Comparison of ENCODE assay signal across 15 cellular contexts in genomic region chr9:99042620-99043019, GRCh38.
DNase-seq lines count a peak whose midpoint lies in the region; ATAC-seq and TF ChIP-seq lines count a peak whose summit lies in the region.
"Had no signal": no experiment of that assay in that cellular context is flagged by ENCODE, and none has a peak within 500 bp of the region (broad histone marks: within the 10 kb centered on the region; RNA-seq: fewer than 3 reads in every experiment).

No MANE protein-coding gene starts in this region.

- no peak overlapping the region for H3K4ac ChIP-seq in IMR-90 (ENCODE audit: low read depth, low read length)

- H3K9ac ChIP-seq in IMR-90 (ENCODE audit: low read depth, low read length) = no peak overlapping the region
- H3K9ac ChIP-seq: GM23248 had no signal

- 0 out of 2 replicates have a peak, but pooled peaks cover 3% of the 10 kb centered on the region for H4K20me1 ChIP-seq in IMR-90 (ENCODE audit: insufficient read depth, low read length)

- no peak overlapping the region for H3K4me2 ChIP-seq in IMR-90 (ENCODE audit: low read depth, low read length)

- H3K36me3 ChIP-seq in heart right ventricle (peaks cover 0 to 100% (median 7%) of the 10 kb centered on the region in 9 donors), IMR-90 (ENCODE audit: control insufficient read depth, insufficient read depth, low read length) (peaks cover 35% of the 10 kb centered on the region; the same call in 1 of the 2 replicates)

- no peak overlapping the region for H2AFZ ChIP-seq in IMR-90 (replicated peaks; ENCODE audit: low read length, poor library complexity)
- H2AFZ ChIP-seq: GM23248 had no signal

- no peak overlapping the region for H3K4me3 ChIP-seq in heart right ventricle
- H3K4me3 ChIP-seq in IMR-90 (ENCODE audit: insufficient read depth, low read depth, low read length) = no peak overlapping the region
- H3K4me3 ChIP-seq: GM23248 had no signal

- no peak for DNase-seq in heart right ventricle
- DNase-seq in Right ventricle myocardium inferior (ENCODE audit: missing footprints) = no peak
- DNase-seq in IMR-90 = no peak
- DNase-seq in dermis blood vessel endothelial cell = peak; percentile 44
- DNase-seq in NCI-H1105 (lab: John Stamatoyannopoulos, UW) = no peak
- no peak for DNase-seq in activated CD8-positive, alpha-beta memory T cell treated with anti-CD3 and anti-CD28 coated beads for 24 hours
- DNase-seq: Caco-2; CD4-positive, CD25-positive, alpha-beta regulatory T cell; CD8-positive, alpha-beta T cell; DMS153; DND-41; GM23248; H7 had no signal

- no peak overlapping the region for H3K14ac ChIP-seq in IMR-90 (replicated peaks; ENCODE audit: low read depth, low read length)

- POLR2A ChIA-PET in IMR-90 (lab: Charles Lee; ENCODE audit: unreplicated experiment) = no interaction called here

- peak overlapping the region; percentile 73; the same call in 1 of the 2 replicates for H2AK5ac ChIP-seq in IMR-90 (ENCODE audit: low read depth, low read length)

- H3K18ac ChIP-seq in IMR-90 (ENCODE audit: low read depth, low read length) = peak overlapping the region; percentile 9; the same call in 1 of the 2 replicates

- peaks cover 23% of the 10 kb centered on the region for H3K9me1 ChIP-seq in IMR-90 (ENCODE audit: insufficient read depth, low read length)

- H2BK5ac ChIP-seq in IMR-90 (ENCODE audit: low read depth, low read length, poor library complexity, severe bottlenecking) = no peak overlapping the region

- no peak overlapping the region for H2AK9ac ChIP-seq in IMR-90 (replicated peaks; ENCODE audit: low read depth, low read length, poor library complexity)

- H3K27me3 ChIP-seq in heart right ventricle (peaks cover 0 to 57% (median 0%) of the 10 kb centered on the region in 7 donors), IMR-90 (ENCODE audit: control insufficient read depth, insufficient read depth, low read length) (no peaks in the 10 kb centered on the region)

- H3K9me3 ChIP-seq in heart right ventricle = peaks cover 0 to 12% (median 0%) of the 10 kb centered on the region in 11 donors
- H3K9me3 ChIP-seq in IMR-90 (ENCODE audit: control insufficient read depth, insufficient read depth, low read length) = peaks cover 17% of the 10 kb centered on the region
- H3K9me3 ChIP-seq: Caco-2 had no signal

- H4K91ac ChIP-seq in IMR-90 (ENCODE audit: insufficient read depth, low read depth, low read length) = peak overlapping the region; percentile 34; the same call in 1 of the 2 replicates

- H2BK120ac ChIP-seq in IMR-90 (ENCODE audit: low read depth, low read length) = no peak overlapping the region

- intact Hi-C loops in heart right ventricle (cut with DNase I) = loop anchor here in 2 of 10 donors (5.0 to 10.0 kb wide), 2 partner anchors 52 to 65 kb away; partner anchors contain the start of gene TGFBR1 (in 1 of the 2)
- intact Hi-C loops in Right ventricle myocardium inferior (cut with DNase I) = loop anchor here (2.0 kb wide), 1 partner anchor 68 kb away; no protein-coding TSS in a partner anchor
- intact Hi-C loops in IMR-90 (cut with micrococcal nuclease) = no loop called here

- no peak overlapping the region for H4K8ac ChIP-seq in IMR-90 (ENCODE audit: low read depth in 2 of 2, low read length in 2 of 2)

- TF ChIP-seq POLR2A in IMR-90 (IDR thresholded peaks at IDR 0.05; ENCODE audit: low read depth, low read length) = no peak

- dilution Hi-C loops in IMR-90 (cut with HindIII; ENCODE audit: low sequenced_read_pairs, unreplicated experiment) = no loop called here

- no peak overlapping the region for H2BK20ac ChIP-seq in IMR-90 (ENCODE audit: low read depth, low read length)

- H3K4me1 ChIP-seq in heart right ventricle (peaks cover 0 to 37% (median 19%) of the 10 kb centered on the region in 9 donors), IMR-90 (ENCODE audit: control insufficient read depth, insufficient read depth, low read length) (peaks cover 25% of the 10 kb centered on the region)
- H3K4me1 ChIP-seq: Caco-2 had no signal

- in situ Hi-C loops in IMR-90 (cut with MboI; ENCODE audit: low sequenced_read_pairs) = no loop called here

- H3K79me1 ChIP-seq in IMR-90 (ENCODE audit: low read depth in 1 of 2, low read length in 2 of 2) = peaks cover 0 to 10% of the 10 kb centered on the region in 2 experiments; a peak in 1 of 4 replicates

- no peak overlapping the region; the same call in 1 of the 2 replicates for H4K5ac ChIP-seq in IMR-90 (ENCODE audit: low read depth, low read length)

- TF ChIP-seq RAD21 in IMR-90 (IDR thresholded peaks at IDR 0.05; ENCODE audit: low read length) = no peak

- no peak for TF ChIP-seq CTCF in heart right ventricle (IDR thresholded peaks at IDR 0.05)
- no peak for TF ChIP-seq CTCF in IMR-90 (conservative IDR thresholded peaks at IDR 0.05; ENCODE audit: low read depth, low read length)

- BruUV-seq in IMR-90 (replicated peaks; lab: Mats Ljungman, UMichigan) = no TSS peak

- peak overlapping the region in 6 of 10 donors; percentile 11 to 60 (median 54) for H3K27ac ChIP-seq in heart right ventricle
- no peak overlapping the region for H3K27ac ChIP-seq in IMR-90 (ENCODE audit: insufficient read depth, low read length)
- H3K27ac ChIP-seq: C4-2B, GM23248 had no signal

- ATAC-seq in heart right ventricle = peak in 5 of 8 donors; percentile 50 to 72 (median 54)
- ATAC-seq in Right ventricle myocardium inferior = no peak
- no peak for ATAC-seq in IMR-90 (ENCODE audit: low read depth)
- ATAC-seq: CD8-positive, alpha-beta T cell; HCT116 had no signal

- CTCF ChIA-PET in IMR-90 (lab: Yijun Ruan, JAX) = interaction anchor here (1.2 kb wide), 1 partner anchor 44 kb away, joined by 3 read pairs; no protein-coding TSS in a partner anchor

- 70 to 75% methylated on average over 6 of the region's 6 CpGs for WGBS in heart right ventricle, 2 donors
- WGBS in IMR-90 (ENCODE audit: extremely low coverage in 2 of 2, insufficient read length in 1 of 2), 2 experiments = no CpG with 5 or more reads among the region's 6 CpGs

- no peak overlapping the region for H3K23ac ChIP-seq in IMR-90 (ENCODE audit: low read depth, low read length)

- no peak overlapping the region for H3K56ac ChIP-seq in IMR-90 (ENCODE audit: extremely low read depth, insufficient read depth, low read length)

- H2BK15ac ChIP-seq in IMR-90 (ENCODE audit: low read depth, low read length) = peak overlapping the region; percentile 61; the same call in 1 of the 3 replicates

TF ChIP-seq in IMR-90, 13 proteins besides CTCF, POLR2A, EP300 and RAD21:
- no peak for TF ChIP-seq SMC3 (IDR thresholded peaks at IDR 0.05; ENCODE audit: low read depth, low read length)
- TF ChIP-seq RFX5 (IDR thresholded peaks at IDR 0.05; ENCODE audit: low read depth, low read length) = no peak
- TF ChIP-seq FOS (IDR thresholded peaks at IDR 0.05; ENCODE audit: low read depth, low read length) = no peak
- no peak for TF ChIP-seq RCOR1 (IDR thresholded peaks at IDR 0.05; ENCODE audit: insufficient replicate concordance, low read length)
- TF ChIP-seq CEBPB (IDR thresholded peaks at IDR 0.05; ENCODE audit: low read depth, low read length) = no peak
- TF ChIP-seq CHD1 (IDR thresholded peaks at IDR 0.05; ENCODE audit: low read depth, low read length) = no peak

Comparison
In these comparisons a context has a peak if more than half of its experiments do, and no peak if none do; other contexts are left out.
1. ATAC-seq: peak in heart right ventricle (5 of 8); none in Right ventricle myocardium inferior (single experiment) and IMR-90 (single experiment).